In the genomic region with DNA sequence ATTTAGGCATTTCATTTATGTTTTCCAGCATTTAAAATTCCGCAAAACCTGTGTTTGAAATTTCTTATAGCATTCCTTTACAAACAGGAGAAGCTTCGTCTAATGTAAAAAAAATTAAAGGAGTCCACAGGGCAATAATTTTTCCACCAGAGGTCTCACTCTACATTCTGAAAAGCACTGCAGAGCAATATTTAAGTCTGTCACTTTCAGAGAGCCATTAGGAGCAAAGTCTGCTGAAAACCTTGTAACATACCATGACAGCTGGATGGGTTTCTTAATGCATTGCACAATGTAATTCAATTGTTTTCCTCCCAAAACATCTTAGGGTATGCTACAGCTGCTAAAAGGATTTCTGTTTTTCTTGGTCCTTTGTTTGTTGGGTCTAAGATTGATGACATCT, we compare ENCODE assay signal across 10 cellular contexts. TPM values are rescaled to one million over a fixed set of nuclear protein-coding genes. Genes with fewer than 3 reads are reported as not detected.
DNase-seq lines count a peak whose midpoint lies in the region; ATAC-seq and TF ChIP-seq lines count a peak whose summit lies in the region.
"Had no signal": no experiment of that assay in that cellular context is flagged by ENCODE, and none has a peak within 500 bp of the region (broad histone marks: within the 10 kb centered on the region; RNA-seq: fewer than 3 reads in every experiment).

No MANE protein-coding gene starts in this region.

- WGBS in endodermal cell (ENCODE audit: insufficient coverage in 1 of 2, insufficient read length in 1 of 2), 2 experiments, result 100% methylated on average over 1 to 2 of the region's 2 CpGs

- H3K4me1 ChIP-seq in OCI-LY3 (ENCODE audit: low read length) (no peaks in the 10 kb centered on the region), endodermal cell (ENCODE audit: control insufficient read depth, insufficient read depth, low read length) (no peaks in the 10 kb centered on the region), rectal smooth muscle tissue (ENCODE audit: control insufficient read depth, insufficient read depth, low read length) (peaks cover 11% of the 10 kb centered on the region), vagina (no peaks in the 10 kb centered on the region)
- H3K4me1 ChIP-seq: pancreas had no signal

- no peak for ATAC-seq in HG03139 (IDR thresholded peaks at IDR 0.05; ENCODE audit: unreplicated experiment)

- no peak overlapping the region for H3K4me3 ChIP-seq in OCI-LY3 (ENCODE audit: low read length)
- H3K4me3 ChIP-seq in endodermal cell (ENCODE audit: low read length), result no peak overlapping the region
- no peak overlapping the region for H3K4me3 ChIP-seq in rectal smooth muscle tissue (ENCODE audit: low read length)
- H3K4me3 ChIP-seq in vagina, result no peak overlapping the region
- H3K4me3 ChIP-seq: pancreas had no signal

- H4K20me1 ChIP-seq in OCI-LY3 (ENCODE audit: insufficient read depth, low read length), result no peaks in the 10 kb centered on the region

- H3K4me1 Mint-ChIP-seq in endodermal cell, result no peaks in the 10 kb centered on the region

- H3K79me2 ChIP-seq in OCI-LY3 (ENCODE audit: low read length), result no peaks in the 10 kb centered on the region

- H3K9ac ChIP-seq in OCI-LY3 (ENCODE audit: low read length), result no peak overlapping the region
- no peak overlapping the region for H3K9ac ChIP-seq in endodermal cell (ENCODE audit: extremely low read depth, low read length, poor library complexity, severe bottlenecking)
- H3K9ac ChIP-seq in rectal smooth muscle tissue (ENCODE audit: low read length), result no peak overlapping the region

- H3K4me2 ChIP-seq in OCI-LY3 (ENCODE audit: low read length), result no peak overlapping the region

- no peaks in the 10 kb centered on the region for H3K27me3 Mint-ChIP-seq in endodermal cell (ENCODE audit: insufficient read depth)
- H3K27me3 Mint-ChIP-seq: dendritic cell treated with granulocyte-macrophage colony-stimulating factor and Interleukin-4, amounts not matched to agents 40 ng/mL and 50 ng/mL, for 4 days had no signal

- no peaks in the 10 kb centered on the region for H3K9me3 Mint-ChIP-seq in endodermal cell
- H3K9me3 Mint-ChIP-seq: dendritic cell treated with granulocyte-macrophage colony-stimulating factor and Interleukin-4, amounts not matched to agents 40 ng/mL and 50 ng/mL, for 4 days had no signal

- H3K9me3 ChIP-seq in OCI-LY3 (ENCODE audit: insufficient read depth, low read length) (no peaks in the 10 kb centered on the region), endodermal cell (ENCODE audit: control insufficient read depth, low read length) (no peaks in the 10 kb centered on the region), vagina (no peaks in the 10 kb centered on the region)
- H3K9me3 ChIP-seq: pancreas had no signal

- H3K27ac ChIP-seq in OCI-LY3 (ENCODE audit: low read length) (no peak overlapping the region), endodermal cell (ENCODE audit: low read depth, low read length) (no peak overlapping the region), rectal smooth muscle tissue (ENCODE audit: low read depth, low read length) (peak overlapping the region; percentile 17), vagina (no peak overlapping the region), caudate nucleus (ENCODE audit: low read depth, low read length) (no peak overlapping the region)
- H3K27ac ChIP-seq: pancreas had no signal

- peaks cover 34% of the 10 kb centered on the region for H3K36me3 Mint-ChIP-seq in endodermal cell (ENCODE audit: low read depth)

- H3K36me3 ChIP-seq in OCI-LY3 (replicated peaks; ENCODE audit: low read depth, low read length) (peaks cover 22% of the 10 kb centered on the region), endodermal cell (ENCODE audit: control insufficient read depth, insufficient read depth, low read length) (peaks cover 71% of the 10 kb centered on the region), rectal smooth muscle tissue (ENCODE audit: control insufficient read depth, insufficient read depth, low read length) (peaks cover 6% of the 10 kb centered on the region), vagina (peaks cover 0 to 3% of the 10 kb centered on the region in 2 donors)
- H3K36me3 ChIP-seq: pancreas had no signal

- H3K4me3 Mint-ChIP-seq in endodermal cell, result no peak overlapping the region
- H3K4me3 Mint-ChIP-seq: dendritic cell treated with granulocyte-macrophage colony-stimulating factor and Interleukin-4, amounts not matched to agents 40 ng/mL and 50 ng/mL, for 4 days had no signal

- TF ChIP-seq CTCF in OCI-LY3 (IDR thresholded peaks at IDR 0.05; ENCODE audit: low read depth, low read length) (peak; percentile 39), endodermal cell (conservative IDR thresholded peaks at IDR 0.05) (peak; percentile 35), vagina (IDR thresholded peaks at IDR 0.05) (peak in 1 of 3 experiments; percentile 23)

- H2AFZ ChIP-seq in OCI-LY3 (ENCODE audit: low read depth, low read length), result no peak overlapping the region

- TF ChIP-seq POLR2A in vagina (IDR thresholded peaks at IDR 0.05), result no peak

- no peaks in the 10 kb centered on the region for H3K27me3 ChIP-seq in OCI-LY3 (ENCODE audit: low read depth, low read length)
- no peaks in the 10 kb centered on the region for H3K27me3 ChIP-seq in endodermal cell (ENCODE audit: control insufficient read depth, insufficient read depth, low read length, poor library complexity, severe bottlenecking)
- H3K27me3 ChIP-seq in rectal smooth muscle tissue (ENCODE audit: control insufficient read depth, insufficient read depth, low read length), result no peaks in the 10 kb centered on the region
- H3K27me3 ChIP-seq in vagina, result no peaks in the 10 kb centered on the region
- H3K27me3 ChIP-seq: pancreas had no signal

- no peak overlapping the region for H3K27ac Mint-ChIP-seq in endodermal cell
- H3K27ac Mint-ChIP-seq: dendritic cell treated with granulocyte-macrophage colony-stimulating factor and Interleukin-4, amounts not matched to agents 40 ng/mL and 50 ng/mL, for 4 days had no signal

- peak; percentile 28 for DNase-seq in GM04504 (ENCODE audit: low read depth)
- no peak for DNase-seq in endodermal cell
- no peak for DNase-seq in vagina (ENCODE audit: extremely low spot score in 2 of 2)
- DNase-seq in caudate nucleus (lab: John Stamatoyannopoulos, UW), result no peak
- no peak for DNase-seq in stimulated activated CD4-positive, alpha-beta T cell treated with anti-CD3 and anti-CD28 coated beads, Interleukin-4, amount 100 ng/mL, for 24 hours
- DNase-seq: pancreas had no signal

- intact Hi-C loops in vagina (cut with DNase I), result loop anchor here (10.0 kb wide), 1 partner anchor 125 kb away; a partner anchor contains a TSS

RNA-seq across cellular contexts. Expression of a gene that starts 18.0 kb away (rescaled TPM):
- 1 to 10 TPM; 2.5 to 2.9 TPM for total RNA-seq in endodermal cell
- 2.8 TPM for polyA plus RNA-seq in endodermal cell (2013, experiment 1 of 2)
- polyA plus RNA-seq in endodermal cell (2013, experiment 2 of 2), result 2.6 TPM
- total RNA-seq in vagina, result 8.8 TPM

RNA-seq across cellular contexts. Expression of a gene that starts 32.0 kb away (rescaled TPM):
- total RNA-seq in endodermal cell (10 to 100 TPM; 21.0 to 29.8 TPM), vagina (31.4 TPM)
- 22.2 TPM for polyA plus RNA-seq in endodermal cell (2013, experiment 1 of 2)
- polyA plus RNA-seq in endodermal cell (2013, experiment 2 of 2), result 21.1 TPM
